In the genomic region with DNA sequence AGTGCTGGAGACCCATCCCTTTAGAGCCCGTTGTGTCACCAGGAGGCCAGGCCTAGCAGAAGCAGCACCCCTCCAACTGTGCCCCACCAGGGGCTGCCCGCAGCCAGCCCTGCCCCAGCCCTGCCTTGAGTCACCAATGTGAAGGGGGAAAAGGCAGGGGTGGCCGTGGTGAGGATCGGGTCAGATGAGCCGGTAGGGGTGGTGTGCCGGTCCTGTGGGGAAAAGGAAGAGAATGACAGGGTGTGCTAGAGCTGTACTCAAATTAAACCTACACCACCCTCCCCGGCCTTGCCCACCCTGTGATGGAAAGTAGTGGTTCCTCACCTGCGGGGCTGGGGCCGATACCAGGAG, we compare ENCODE assay signal across 20 cellular contexts. TPM values are rescaled to one million over a fixed set of nuclear protein-coding genes. Genes with fewer than 3 reads are reported as not detected.
"Had no signal": no experiment of that assay in that cellular context is flagged by ENCODE, and none has a peak within 500 bp of the region (broad histone marks: within the 10 kb centered on the region; RNA-seq: fewer than 3 reads in every experiment).

No MANE protein-coding gene starts in this region.

- FAIRE-seq: kidney, urothelium cell line had no signal

- H3K9me3 ChIP-seq: lower lobe of right lung, transverse colon had no signal

- DNase-seq: activated CD4-positive, alpha-beta memory T cell treated with anti-CD3 and anti-CD28 coated beads, Interleukin-2, amount 10 ng/mL, durations not matched to agents 7 days and 5 days; activated CD4-positive, alpha-beta T cell treated with anti-CD3 and anti-CD28 coated beads, Interleukin-2, amount 10 ng/mL, durations not matched to agents 24 days and 14 days; activated effector memory CD4-positive, alpha-beta T cell treated with anti-CD3 and anti-CD28 coated beads, Interleukin-2, amount 50 U/mL, for 16 hours; activated naive CD4-positive, alpha-beta T cell treated with anti-CD3 and anti-CD28 coated beads, Interleukin-2, amount 10 ng/mL, durations not matched to agents 7 days and 5 days; activated naive CD8-positive, alpha-beta T cell treated with anti-CD3 and anti-CD28 coated beads, Interleukin-2, amount 50 U/mL, for 24 hours; activated T-cell treated with anti-CD3 and anti-CD28 coated beads, Interleukin-2, amount 50 U/mL, for 72 hours; cerebellar nuclear complex; effector CD4-positive, alpha-beta T cell; foreskin keratinocyte; lower lobe of right lung; naive thymus-derived CD4-positive, alpha-beta T cell; stimulated activated CD4-positive, alpha-beta T cell treated with anti-CD3 and anti-CD28 coated beads, Interleukin-4, amount 100 ng/mL, for 1 hour; transverse colon had no signal

- H3K27ac ChIP-seq: coronary artery, foreskin keratinocyte, lower lobe of right lung, transverse colon had no signal

- H3K27ac Mint-ChIP-seq: activated CD4-positive, alpha-beta memory T cell treated with anti-CD3 and anti-CD28 coated beads, Interleukin-2, amount 10 ng/mL, durations not matched to agents 7 days and 5 days; activated CD4-positive, alpha-beta T cell treated with anti-CD3 and anti-CD28 coated beads, Interleukin-2, amount 10 ng/mL, durations not matched to agents 24 days and 14 days; activated naive CD4-positive, alpha-beta T cell treated with anti-CD3 and anti-CD28 coated beads, Interleukin-2, amount 10 ng/mL, durations not matched to agents 7 days and 5 days; activated naive CD8-positive, alpha-beta T cell treated with anti-CD3 and anti-CD28 coated beads, Interleukin-2, amount 50 U/mL, for 24 hours; activated T-cell treated with anti-CD3 and anti-CD28 coated beads, Interleukin-2, amount 50 U/mL, for 72 hours; naive thymus-derived CD4-positive, alpha-beta T cell; progenitor cell of endocrine pancreas had no signal

- H3K9me3 Mint-ChIP-seq: activated CD4-positive, alpha-beta memory T cell treated with anti-CD3 and anti-CD28 coated beads, Interleukin-2, amount 10 ng/mL, durations not matched to agents 7 days and 5 days; activated CD4-positive, alpha-beta T cell treated with anti-CD3 and anti-CD28 coated beads, Interleukin-2, amount 10 ng/mL, durations not matched to agents 24 days and 14 days; activated naive CD4-positive, alpha-beta T cell treated with anti-CD3 and anti-CD28 coated beads, Interleukin-2, amount 10 ng/mL, durations not matched to agents 7 days and 5 days; activated naive CD8-positive, alpha-beta T cell treated with anti-CD3 and anti-CD28 coated beads, Interleukin-2, amount 50 U/mL, for 24 hours; activated T-cell treated with anti-CD3 and anti-CD28 coated beads, Interleukin-2, amount 50 U/mL, for 72 hours; neural crest cell had no signal

- H3K4me1 ChIP-seq: foreskin keratinocyte had no signal

- H3K27me3 ChIP-seq: foreskin keratinocyte, transverse colon had no signal

- H3K36me3 ChIP-seq: lower lobe of right lung, transverse colon had no signal

- ATAC-seq: activated CD4-positive, CD25-positive, alpha-beta regulatory T cell treated with anti-CD3 and anti-CD28 coated beads, Interleukin-2, amount 50 U/mL, for 24 hours; activated naive CD8-positive, alpha-beta T cell treated with anti-CD3 and anti-CD28 coated beads, Interleukin-2, amount 50 U/mL, for 24 hours; activated T-cell treated with anti-CD3 and anti-CD28 coated beads, Interleukin-2, amount 50 U/mL, for 72 hours; foreskin keratinocyte; left lobe of liver; naive thymus-derived CD4-positive, alpha-beta T cell had no signal

- H3K4me3 Mint-ChIP-seq: activated CD4-positive, alpha-beta memory T cell treated with anti-CD3 and anti-CD28 coated beads, Interleukin-2, amount 10 ng/mL, durations not matched to agents 7 days and 5 days; activated CD4-positive, alpha-beta T cell treated with anti-CD3 and anti-CD28 coated beads, Interleukin-2, amount 10 ng/mL, durations not matched to agents 24 days and 14 days; activated naive CD4-positive, alpha-beta T cell treated with anti-CD3 and anti-CD28 coated beads, Interleukin-2, amount 10 ng/mL, durations not matched to agents 7 days and 5 days; activated naive CD8-positive, alpha-beta T cell treated with anti-CD3 and anti-CD28 coated beads, Interleukin-2, amount 50 U/mL, for 24 hours; activated T-cell treated with anti-CD3 and anti-CD28 coated beads, Interleukin-2, amount 50 U/mL, for 72 hours; naive thymus-derived CD4-positive, alpha-beta T cell; neural crest cell had no signal

- H3K27me3 Mint-ChIP-seq: activated CD4-positive, alpha-beta memory T cell treated with anti-CD3 and anti-CD28 coated beads, Interleukin-2, amount 10 ng/mL, durations not matched to agents 7 days and 5 days; activated CD4-positive, alpha-beta T cell treated with anti-CD3 and anti-CD28 coated beads, Interleukin-2, amount 10 ng/mL, durations not matched to agents 24 days and 14 days; activated naive CD4-positive, alpha-beta T cell treated with anti-CD3 and anti-CD28 coated beads, Interleukin-2, amount 10 ng/mL, durations not matched to agents 7 days and 5 days; activated naive CD8-positive, alpha-beta T cell treated with anti-CD3 and anti-CD28 coated beads, Interleukin-2, amount 50 U/mL, for 24 hours; naive thymus-derived CD4-positive, alpha-beta T cell; progenitor cell of endocrine pancreas had no signal

RNA-seq across cellular contexts. Expression of gene SAPCD1, which starts 3.1 kb away (rescaled TPM):
- polyA plus RNA-seq: naive thymus-derived CD4-positive, alpha-beta T cell had no signal

RNA-seq across cellular contexts. Expression of gene VWA7, which starts 11.6 kb away (rescaled TPM):
- polyA plus RNA-seq: naive thymus-derived CD4-positive, alpha-beta T cell had no signal
